Comparison of ENCODE assay signal across 9 cellular contexts in the genomic region with DNA sequence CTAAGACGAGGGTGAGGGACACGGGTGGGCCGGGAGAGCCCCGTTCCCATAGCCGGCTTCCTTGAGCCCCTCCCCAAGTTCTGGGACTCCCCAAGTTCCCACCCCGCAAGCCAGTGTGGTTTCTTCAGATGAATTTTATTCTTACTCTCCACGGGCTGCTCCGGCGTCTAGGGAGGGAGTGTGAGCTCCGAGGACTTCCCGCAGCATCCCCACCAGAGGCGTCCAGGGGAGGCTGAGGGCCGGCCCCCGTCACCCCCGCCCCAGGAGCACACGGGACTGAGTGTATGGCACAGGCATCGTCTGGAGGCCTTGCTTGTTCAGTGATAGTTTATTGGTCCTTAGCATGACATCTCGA. TPM values are rescaled to one million over a fixed set of nuclear protein-coding genes. Genes with fewer than 3 reads are reported as not detected.
A peak's percentile ranks its signal among the peaks of the same experiment; 100 is the strongest.
DNase-seq lines count a peak whose midpoint lies in the region; ATAC-seq and TF ChIP-seq lines count a peak whose summit lies in the region.
"Had no signal": no experiment of that assay in that cellular context is flagged by ENCODE, and none has a peak within 500 bp of the region (broad histone marks: within the 10 kb centered on the region; RNA-seq: fewer than 3 reads in every experiment).

No MANE protein-coding gene starts in this region.

- TF ChIP-seq POLR2A in gastroesophageal sphincter (IDR thresholded peaks at IDR 0.05) (no peak), gastrocnemius medialis (IDR thresholded peaks at IDR 0.05) (no peak), lower leg skin (IDR thresholded peaks at IDR 0.05) (no peak)

- H3K9me3 ChIP-seq in GM23248 (ENCODE audit: low read depth) (no peaks in the 10 kb centered on the region), gastroesophageal sphincter (no peaks in the 10 kb centered on the region), gastrocnemius medialis (no peaks in the 10 kb centered on the region)

- H2AFZ ChIP-seq in GM23248, result peak overlapping the region; percentile 72

- H3K27ac ChIP-seq in GM23248 (no peak overlapping the region), gastroesophageal sphincter (no peak overlapping the region), gastrocnemius medialis (peak overlapping the region; percentile 46 to 63 (median 48))

- 0 out of 2 replicates have a peak, but pooled peaks have one; percentile 3 for ATAC-seq in WTC11
- ATAC-seq in gastroesophageal sphincter, result peak; percentile 8
- ATAC-seq in gastrocnemius medialis, result no peak

- H3K4me3 ChIP-seq in GM23248, result peak overlapping the region; percentile 61
- H3K4me3 ChIP-seq in gastroesophageal sphincter, result peak overlapping the region in 1 of 2 donors; percentile 16
- peak overlapping the region; percentile 4 to 19 (median 14) for H3K4me3 ChIP-seq in gastrocnemius medialis
- H3K4me3 ChIP-seq in lower leg skin (ENCODE audit: low read depth, poor library complexity, severe bottlenecking), result no peak overlapping the region

- POLR2A ChIA-PET in WTC11 (lab: Charles Lee), result interaction anchor here (0.5 to 3.8 kb wide), 2 partner anchors 10 to 29 kb away, joined by 4 to 25 read pairs; a partner anchor contains a TSS

- H3K9me3 Mint-ChIP-seq in WTC11, result no peaks in the 10 kb centered on the region

- H3F3A ChIP-seq in GM23248 (ENCODE audit: insufficient read depth), result peaks cover 4% of the 10 kb centered on the region; the same call in 1 of the 2 replicates

- peak overlapping the region; percentile 80 for H3K4me2 ChIP-seq in GM23248 (ENCODE audit: unreplicated experiment)

- DNase-seq in GM23248 (no peak), WTC11 (ENCODE audit: low spot score) (no peak), gastrocnemius medialis (no peak), lower leg skin (ENCODE audit: low spot score in 2 of 2) (no peak), GM19240 (ENCODE audit: insufficient read length, low spot score) (no peak), amygdala (lab: John Stamatoyannopoulos, UW) (no peak)
- DNase-seq: GF-D8; NK-92 treated with Interleukin-12 subunit alpha and Interleukin-12 subunit beta, amount 100 ng/mL, for 24 hours had no signal

- H3K36me3 Mint-ChIP-seq in WTC11, result no peaks in the 10 kb centered on the region

- no peak for TF ChIP-seq EP300 in gastroesophageal sphincter (IDR thresholded peaks at IDR 0.05)

- 10 to 12% methylated on average over 16 to 18 of the region's 18 CpGs for WGBS in GM23248 (ENCODE audit: low coverage in 1 of 2, low lambda C conversion rate in 2 of 2, missing lambda C conversion rate in 2 of 2), 2 experiments
- WGBS in gastroesophageal sphincter (ENCODE audit: low coverage in 1 of 2), 2 donors, result 30 to 63% methylated on average over 5 to 7 of the region's 18 CpGs
- WGBS in lower leg skin, 2 donors, result 12 to 19% methylated on average over 17 to 18 of the region's 18 CpGs

- TF ChIP-seq CTCF in WTC11 (IDR thresholded peaks at IDR 0.05) (no peak), gastroesophageal sphincter (IDR thresholded peaks at IDR 0.05) (no peak), gastrocnemius medialis (IDR thresholded peaks at IDR 0.05 in 4 of 5, conservative IDR thresholded peaks at IDR 0.05 in 1 of 5) (no peak), lower leg skin (IDR thresholded peaks at IDR 0.05) (no peak)

- peaks cover 35% of the 10 kb centered on the region for H3K27me3 Mint-ChIP-seq in WTC11 (ENCODE audit: low read depth)

- H3K27me3 ChIP-seq in GM23248 (replicated peaks; ENCODE audit: insufficient read depth) (no peaks in the 10 kb centered on the region), gastroesophageal sphincter (peaks cover 19% of the 10 kb centered on the region), gastrocnemius medialis (no peaks in the 10 kb centered on the region)

- H3K4me1 Mint-ChIP-seq in WTC11, result peaks cover 16% of the 10 kb centered on the region

- H3K4me3 Mint-ChIP-seq in WTC11, result peak overlapping the region; percentile 61

- CTCF ChIA-PET in WTC11 (lab: Charles Lee), result interaction anchor here (0.7 to 8.8 kb wide), 19 partner anchors 9 to 196 kb away, joined by 3 to 92 read pairs (median 8); a partner anchor contains a TSS

- no peaks in the 10 kb centered on the region for H3K79me2 ChIP-seq in GM23248 (ENCODE audit: insufficient read depth)

- intact Hi-C loops in gastrocnemius medialis (cut with DNase I; ENCODE audit: low total_unique reads), result loop anchor here (2.0 kb wide), 1 partner anchor 30 kb away; no protein-coding TSS in a partner anchor
- intact Hi-C loops in lower leg skin (cut with DNase I; ENCODE audit: low total_unique reads), result no loop called here

- 0 out of 2 replicates have a peak overlapping the region, but pooled peaks have one; percentile 6 for H3K9ac ChIP-seq in GM23248

- in situ Hi-C loops in GM23248 (cut with MboI) (no loop called here), gastrocnemius medialis (cut with MboI; ENCODE audit: low sequenced_read_pairs in 4 of 4) (no loop called here)

- H3K4me1 ChIP-seq in GM23248 (ENCODE audit: insufficient read depth) (peaks cover 9% of the 10 kb centered on the region; the same call in 1 of the 2 replicates), gastroesophageal sphincter (peaks cover 0 to 21% (median 9%) of the 10 kb centered on the region in 3 donors), gastrocnemius medialis (peaks cover 12 to 15% of the 10 kb centered on the region in 2 donors)

- H3K36me3 ChIP-seq in GM23248 (ENCODE audit: low read depth) (peaks cover 14% of the 10 kb centered on the region; the same call in 1 of the 2 replicates), gastroesophageal sphincter (peaks cover 0 to 41% of the 10 kb centered on the region in 2 donors), gastrocnemius medialis (peaks cover 0 to 38% of the 10 kb centered on the region in 2 donors)

- no peak overlapping the region for H3K27ac Mint-ChIP-seq in WTC11

- no peaks in the 10 kb centered on the region for H4K20me1 ChIP-seq in GM23248 (ENCODE audit: insufficient read depth)

- no peaks in the 10 kb centered on the region for H3K9me2 ChIP-seq in GM23248 (ENCODE audit: insufficient read depth)

TF ChIP-seq in WTC11, 78 proteins besides CTCF, POLR2A, EP300 and RAD21 (continues in another document):
- TF ChIP-seq JUN (CRISPR knock-in tag; IDR thresholded peaks at IDR 0.05) (no peak), ZNF232 (CRISPR knock-in tag; IDR thresholded peaks at IDR 0.05) (no peak), SMAD4 (CRISPR knock-in tag; IDR thresholded peaks at IDR 0.05) (no peak), GABPB1 (CRISPR knock-in tag; IDR thresholded peaks at IDR 0.05) (no peak)
- TF ChIP-seq, protein P1, sequence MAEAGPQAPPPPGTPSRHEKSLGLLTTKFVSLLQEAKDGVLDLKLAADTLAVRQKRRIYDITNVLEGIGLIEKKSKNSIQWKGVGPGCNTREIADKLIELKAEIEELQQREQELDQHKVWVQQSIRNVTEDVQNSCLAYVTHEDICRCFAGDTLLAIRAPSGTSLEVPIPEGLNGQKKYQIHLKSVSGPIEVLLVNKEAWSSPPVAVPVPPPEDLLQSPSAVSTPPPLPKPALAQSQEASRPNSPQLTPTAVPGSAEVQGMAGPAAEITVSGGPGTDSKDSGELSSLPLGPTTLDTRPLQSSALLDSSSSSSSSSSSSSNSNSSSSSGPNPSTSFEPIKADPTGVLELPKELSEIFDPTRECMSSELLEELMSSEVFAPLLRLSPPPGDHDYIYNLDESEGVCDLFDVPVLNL (CRISPR knock-in tag; IDR thresholded peaks at IDR 0.05; ENCODE audit: borderline replicate concordance, low read depth), result no peak
- TF ChIP-seq, protein P2, sequence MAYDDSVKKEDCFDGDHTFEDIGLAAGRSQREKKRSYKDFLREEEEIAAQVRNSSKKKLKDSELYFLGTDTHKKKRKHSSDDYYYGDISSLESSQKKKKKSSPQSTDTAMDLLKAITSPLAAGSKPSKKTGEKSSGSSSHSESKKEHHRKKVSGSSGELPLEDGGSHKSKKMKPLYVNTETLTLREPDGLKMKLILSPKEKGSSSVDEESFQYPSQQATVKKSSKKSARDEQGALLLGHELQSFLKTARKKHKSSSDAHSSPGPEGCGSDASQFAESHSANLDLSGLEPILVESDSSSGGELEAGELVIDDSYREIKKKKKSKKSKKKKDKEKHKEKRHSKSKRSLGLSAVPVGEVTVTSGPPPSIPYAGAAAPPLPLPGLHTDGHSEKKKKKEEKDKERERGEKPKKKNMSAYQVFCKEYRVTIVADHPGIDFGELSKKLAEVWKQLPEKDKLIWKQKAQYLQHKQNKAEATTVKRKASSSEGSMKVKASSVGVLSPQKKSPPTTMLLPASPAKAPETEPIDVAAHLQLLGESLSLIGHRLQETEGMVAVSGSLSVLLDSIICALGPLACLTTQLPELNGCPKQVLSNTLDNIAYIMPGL (CRISPR knock-in tag; IDR thresholded peaks at IDR 0.05), result no peak
- TF ChIP-seq, protein P3, sequence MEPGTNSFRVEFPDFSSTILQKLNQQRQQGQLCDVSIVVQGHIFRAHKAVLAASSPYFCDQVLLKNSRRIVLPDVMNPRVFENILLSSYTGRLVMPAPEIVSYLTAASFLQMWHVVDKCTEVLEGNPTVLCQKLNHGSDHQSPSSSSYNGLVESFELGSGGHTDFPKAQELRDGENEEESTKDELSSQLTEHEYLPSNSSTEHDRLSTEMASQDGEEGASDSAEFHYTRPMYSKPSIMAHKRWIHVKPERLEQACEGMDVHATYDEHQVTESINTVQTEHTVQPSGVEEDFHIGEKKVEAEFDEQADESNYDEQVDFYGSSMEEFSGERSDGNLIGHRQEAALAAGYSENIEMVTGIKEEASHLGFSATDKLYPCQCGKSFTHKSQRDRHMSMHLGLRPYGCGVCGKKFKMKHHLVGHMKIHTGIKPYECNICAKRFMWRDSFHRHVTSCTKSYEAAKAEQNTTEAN (CRISPR knock-in tag; IDR thresholded peaks at IDR 0.05), result no peak

RNA-seq across cellular contexts. Expression of a gene that starts 10.0 kb away (rescaled TPM):
- 0.63 and 0.65 TPM in 2 replicates for total RNA-seq in GM23248 (2014; rRNA removed; shearing (Covaris generic))
- 1.1 and 1.2 TPM in 2 replicates for polyA plus RNA-seq in GM23248 (2016; fragmentation: Nextera tagmentation; extraction: Ambion mirVana)
- 30.4 to 39.5 TPM (median 34.5 TPM) in 3 replicates for total RNA-seq in WTC11 (2021)
- total RNA-seq in gastroesophageal sphincter, result 1 to 10 TPM in 1 of 4 donors, under 1 TPM in 2, not detected in 1; 0.31 to 3.3 (median 0.62) TPM
- total RNA-seq in gastrocnemius medialis, result 1 to 10 TPM; 2.0 to 3.3 (median 2.3) TPM
- 10 to 100 TPM in 3 of 4 donors, 1 to 10 TPM in 1; 4.5 to 26.0 (median 14.0) TPM for total RNA-seq in lower leg skin

RNA-seq across cellular contexts. Expression of a gene that starts 39.7 kb away (rescaled TPM):
- total RNA-seq in GM23248 (2014; rRNA removed; shearing (Covaris generic)), result 43.6 and 47.2 TPM in 2 replicates
- polyA plus RNA-seq in GM23248 (2016; fragmentation: Nextera tagmentation; extraction: Ambion mirVana), result 63.8 and 72.4 TPM in 2 replicates
- total RNA-seq in WTC11 (2021) (83.4 to 104 TPM (median 88.5 TPM) in 3 replicates), gastroesophageal sphincter (10 to 100 TPM; 23.5 to 26.8 (median 25.2) TPM), gastrocnemius medialis (10 to 100 TPM; 27.2 to 59.5 (median 34.0) TPM), lower leg skin (10 to 100 TPM; 39.3 to 55.8 (median 46.8) TPM)

RNA-seq across cellular contexts. Expression of a gene that starts 44.5 kb away (rescaled TPM):
- total RNA-seq in GM23248 (2014; rRNA removed; shearing (Covaris generic)), result 50.8 and 63.0 TPM in 2 replicates
- polyA plus RNA-seq in GM23248 (2016; fragmentation: Nextera tagmentation; extraction: Ambion mirVana), result 55.9 and 56.7 TPM in 2 replicates
- total RNA-seq in WTC11 (2021), result 46.4 to 60.6 TPM (median 52.7 TPM) in 3 replicates
- 10 to 100 TPM; 62.0 to 82.5 (median 69.8) TPM for total RNA-seq in gastroesophageal sphincter
- total RNA-seq in gastrocnemius medialis, result 10 to 100 TPM; 55.2 to 75.7 (median 64.7) TPM
- 100 to 1,000 TPM in 1 of 4 donors, 10 to 100 TPM in 3; 53.6 to 109 (median 89.0) TPM for total RNA-seq in lower leg skin

Comparison
In these comparisons a context has a peak if more than half of its experiments do, and no peak if none do; other contexts are left out.
1. H3K27ac ChIP-seq: peak in gastrocnemius medialis (4 of 4); none in GM23248 (single experiment) and gastroesophageal sphincter (0 of 4).
2. ATAC-seq: peak in WTC11 (single experiment) and gastroesophageal sphincter (single experiment); none in gastrocnemius medialis (0 of 2).